1 cellular context compared by ENCODE assay signal in genomic region chrX:107574054-107574683, GRCh38.
A peak's percentile ranks its signal among the peaks of the same experiment; 100 is the strongest.
TF ChIP-seq lines count a peak whose summit lies in the region.

No MANE protein-coding gene starts in this region.

TF ChIP-seq in HepG2, 621 proteins besides CTCF, POLR2A, EP300 and RAD21 (continued from another document and continues in another):
- TF ChIP-seq ZFP91 (CRISPR knock-in tag; IDR thresholded peaks at IDR 0.05; ENCODE audit: borderline replicate concordance), result no peak
- 0 out of 2 replicates have a peak, but pooled peaks have one; percentile 8 for TF ChIP-seq HNF4A (CRISPR knock-in tag; IDR thresholded peaks at IDR 0.05)
- no peak for TF ChIP-seq GPN1 (CRISPR knock-in tag; IDR thresholded peaks at IDR 0.05; ENCODE audit: borderline replicate concordance)
- peak; percentile 80 for TF ChIP-seq FOXP4 (CRISPR knock-in tag; IDR thresholded peaks at IDR 0.05)
- no peak for TF ChIP-seq ZNF713 (CRISPR knock-in tag; IDR thresholded peaks at IDR 0.05)
- TF ChIP-seq TOPORS (CRISPR knock-in tag; IDR thresholded peaks at IDR 0.05), result no peak
- no peak for TF ChIP-seq FOXC1 (CRISPR knock-in tag; IDR thresholded peaks at IDR 0.05; ENCODE audit: borderline replicate concordance)
- no peak for TF ChIP-seq ZNF644 (CRISPR knock-in tag; IDR thresholded peaks at IDR 0.05; ENCODE audit: low read depth)
- no peak for TF ChIP-seq SP4 (CRISPR knock-in tag; IDR thresholded peaks at IDR 0.05)
- no peak for TF ChIP-seq NR3C1 (CRISPR knock-in tag; IDR thresholded peaks at IDR 0.05)
- TF ChIP-seq JUN (CRISPR knock-in tag; IDR thresholded peaks at IDR 0.05), result no peak
- no peak for TF ChIP-seq ZNF768 (CRISPR knock-in tag; IDR thresholded peaks at IDR 0.05)
- no peak for TF ChIP-seq ZBTB21 (CRISPR knock-in tag; IDR thresholded peaks at IDR 0.05)
- TF ChIP-seq ZNF589 (CRISPR knock-in tag; conservative IDR thresholded peaks at IDR 0.05), result no peak
- TF ChIP-seq ELF1 (CRISPR knock-in tag; IDR thresholded peaks at IDR 0.05), result no peak
- no peak for TF ChIP-seq SMYD3 (CRISPR knock-in tag; IDR thresholded peaks at IDR 0.05)
- TF ChIP-seq RNF219 (CRISPR knock-in tag; IDR thresholded peaks at IDR 0.05), result no peak
- TF ChIP-seq ARNTL (CRISPR knock-in tag; IDR thresholded peaks at IDR 0.05), result no peak
- TF ChIP-seq LBX2 (CRISPR knock-in tag; IDR thresholded peaks at IDR 0.05; ENCODE audit: borderline replicate concordance), result no peak
- no peak for TF ChIP-seq ZFP37 (CRISPR knock-in tag; IDR thresholded peaks at IDR 0.05; ENCODE audit: borderline replicate concordance)
- no peak for TF ChIP-seq ZNF3 (CRISPR knock-in tag; IDR thresholded peaks at IDR 0.05)
- TF ChIP-seq RERE (CRISPR knock-in tag; IDR thresholded peaks at IDR 0.05; ENCODE audit: low read depth), result 0 out of 2 replicates have a peak, but pooled peaks have one; percentile 46
- no peak for TF ChIP-seq CHCHD3 (CRISPR knock-in tag; IDR thresholded peaks at IDR 0.05)
- no peak for TF ChIP-seq SYNCRIP (IDR thresholded peaks at IDR 0.05; ENCODE audit: insufficient read depth, low read depth, low read length)
- no peak for TF ChIP-seq EEA1 (CRISPR knock-in tag; IDR thresholded peaks at IDR 0.05; ENCODE audit: borderline replicate concordance)
- no peak for TF ChIP-seq ZBTB14 (CRISPR knock-in tag; IDR thresholded peaks at IDR 0.05)
- no peak for TF ChIP-seq ZBTB37 (CRISPR knock-in tag; IDR thresholded peaks at IDR 0.05)
- TF ChIP-seq NFAT5 (CRISPR knock-in tag; IDR thresholded peaks at IDR 0.05), result no peak
- TF ChIP-seq XBP1 (CRISPR knock-in tag; IDR thresholded peaks at IDR 0.05), result no peak
- no peak for TF ChIP-seq ZSCAN21 (CRISPR knock-in tag; IDR thresholded peaks at IDR 0.05; ENCODE audit: borderline replicate concordance)
- TF ChIP-seq ZNF562 (CRISPR knock-in tag; IDR thresholded peaks at IDR 0.05; ENCODE audit: borderline replicate concordance), result no peak
- no peak for TF ChIP-seq HOXA5 (CRISPR knock-in tag; IDR thresholded peaks at IDR 0.05)
